ENCODE assay signal across 16 cellular contexts in genomic region chr1:14881775-14882672, GRCh38.
DNase-seq lines count a peak whose midpoint lies in the region; ATAC-seq and TF ChIP-seq lines count a peak whose summit lies in the region.
"Had no signal": no experiment of that assay in that cellular context is flagged by ENCODE, and none has a peak within 500 bp of the region (broad histone marks: within the 10 kb centered on the region; RNA-seq: fewer than 3 reads in every experiment).

No MANE protein-coding gene starts in this region.

- no peaks in the 10 kb centered on the region for H3K4me1 ChIP-seq in smooth muscle cell (ENCODE audit: low read depth)
- H3K4me1 ChIP-seq: Caco-2 had no signal

- no peak overlapping the region for H3K27ac Mint-ChIP-seq in activated T-cell treated with anti-CD3 and anti-CD28 coated beads, Interleukin-2, amount 50 U/mL, for 72 hours

- H3K27me3 Mint-ChIP-seq in activated T-cell treated with anti-CD3 and anti-CD28 coated beads, Interleukin-2, amount 50 U/mL, for 72 hours (ENCODE audit: low read depth): no peaks in the 10 kb centered on the region

- H4K20me1 ChIP-seq in smooth muscle cell (ENCODE audit: low read depth): no peaks in the 10 kb centered on the region

- no peaks in the 10 kb centered on the region for H3K4me1 Mint-ChIP-seq in activated T-cell treated with anti-CD3 and anti-CD28 coated beads, Interleukin-2, amount 50 U/mL, for 72 hours (ENCODE audit: low read depth)

- no peak for TF ChIP-seq CTCF in smooth muscle cell (IDR thresholded peaks at IDR 0.05; ENCODE audit: borderline replicate concordance, insufficient read depth, poor library complexity, severe bottlenecking)

- H2AFZ ChIP-seq in smooth muscle cell (ENCODE audit: low read depth): no peak overlapping the region

- peak overlapping the region; percentile 47 for H3K9ac ChIP-seq in smooth muscle cell (ENCODE audit: low read depth)

- no peaks in the 10 kb centered on the region for H3K79me2 ChIP-seq in smooth muscle cell (ENCODE audit: low read depth)

- peak; percentile 22 for DNase-seq in astrocyte of the hippocampus (ENCODE audit: low read depth, low spot score)
- DNase-seq in smooth muscle cell (lab: John Stamatoyannopoulos, UW; ENCODE audit: unreplicated experiment): no peak
- DNase-seq in NCI-H1930 (lab: John Stamatoyannopoulos, UW): no peak
- DNase-seq in activated T-cell treated with anti-CD3 and anti-CD28 coated beads, Interleukin-2, amount 50 U/mL, for 72 hours: no peak
- no peak for DNase-seq in AG20443 (ENCODE audit: low spot score)
- DNase-seq: activated effector memory CD4-positive, alpha-beta T cell treated with anti-CD3 and anti-CD28 coated beads, Interleukin-2, amount 50 U/mL, for 16 hours; Caco-2; NCI-H1092; stimulated activated CD4-positive, alpha-beta T cell treated with anti-CD3 and anti-CD28 coated beads, Interleukin-12 subunit alpha, Interleukin-12 subunit beta, amount 100 ng/mL, for 4 hours; stimulated activated naive CD4-positive, alpha-beta T cell treated with Interleukin-2 at 50 U/mL for 16 hours had no signal

- no peaks in the 10 kb centered on the region for H3K9me3 ChIP-seq in smooth muscle cell (replicated peaks; ENCODE audit: low read depth)
- H3K9me3 ChIP-seq: Caco-2 had no signal

- WGBS in smooth muscle cell (ENCODE audit: low lambda C conversion rate): 64% methylated on average over 9 of the region's 9 CpGs

- no peak overlapping the region for H3K4me3 Mint-ChIP-seq in activated T-cell treated with anti-CD3 and anti-CD28 coated beads, Interleukin-2, amount 50 U/mL, for 72 hours

- H3K27ac ChIP-seq in smooth muscle cell (ENCODE audit: low read depth): peak overlapping the region; percentile 75
- H3K27ac ChIP-seq: VCaP had no signal

- H3K36me3 Mint-ChIP-seq in activated T-cell treated with anti-CD3 and anti-CD28 coated beads, Interleukin-2, amount 50 U/mL, for 72 hours (ENCODE audit: insufficient read depth in 2 of 2): no peaks in the 10 kb centered on the region

- H3K4me3 ChIP-seq in smooth muscle cell: no peak overlapping the region
- H3K4me3 ChIP-seq: coronary artery had no signal

- H3F3A ChIP-seq in smooth muscle cell (ENCODE audit: low read depth): no peaks in the 10 kb centered on the region

- peak overlapping the region; percentile 41 for H3K4me2 ChIP-seq in smooth muscle cell

- no peaks in the 10 kb centered on the region for H3K27me3 ChIP-seq in smooth muscle cell (ENCODE audit: low read depth)

- H3K36me3 ChIP-seq in smooth muscle cell (ENCODE audit: low read depth): no peaks in the 10 kb centered on the region

- peak; percentile 77 for ATAC-seq in GM19035 (IDR thresholded peaks at IDR 0.05; ENCODE audit: unreplicated experiment)
- peak; percentile 54 for ATAC-seq in HG03135 (IDR thresholded peaks at IDR 0.05; ENCODE audit: unreplicated experiment)
- ATAC-seq in activated T-cell treated with anti-CD3 and anti-CD28 coated beads, Interleukin-2, amount 50 U/mL, for 72 hours (replicated peaks in 1 of 2): no peak
- ATAC-seq in HG02840 (IDR thresholded peaks at IDR 0.05; ENCODE audit: low FRiP score, unreplicated experiment): no peak
- ATAC-seq: Panc1 had no signal

- H3K9me3 Mint-ChIP-seq in activated T-cell treated with anti-CD3 and anti-CD28 coated beads, Interleukin-2, amount 50 U/mL, for 72 hours: no peaks in the 10 kb centered on the region

Comparison
In these comparisons a context has a peak if more than half of its experiments do, and no peak if none do; other contexts are left out.
1. ATAC-seq: peak in GM19035 (single experiment) and HG03135 (single experiment); none in activated T-cell treated with anti-CD3 and anti-CD28 coated beads, Interleukin-2, amount 50 U/mL, for 72 hours (0 of 2) and HG02840 (single experiment).